ENCODE assay signal across 9 cellular contexts in the genomic region with DNA sequence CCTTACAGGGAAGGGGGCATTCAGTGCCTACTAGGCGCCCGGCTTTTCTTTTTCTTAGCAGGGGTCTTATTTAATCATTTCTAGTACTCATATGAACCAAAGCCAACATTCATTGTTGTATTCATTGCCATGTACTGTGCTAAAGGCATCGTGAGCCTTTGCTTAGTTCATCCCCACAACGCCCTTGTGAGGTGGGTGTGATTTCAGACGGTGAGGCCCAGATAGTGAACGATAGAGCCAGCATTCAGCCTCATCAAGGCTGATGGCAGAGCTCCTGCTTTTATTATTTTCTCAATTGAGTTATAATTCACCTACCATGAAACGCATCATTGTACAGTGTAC. TPM values are rescaled to one million over a fixed set of nuclear protein-coding genes. Genes with fewer than 3 reads are reported as not detected.
DNase-seq lines count a peak whose midpoint lies in the region; ATAC-seq and TF ChIP-seq lines count a peak whose summit lies in the region.
"Had no signal": no experiment of that assay in that cellular context is flagged by ENCODE, and none has a peak within 500 bp of the region (broad histone marks: within the 10 kb centered on the region; RNA-seq: fewer than 3 reads in every experiment).

No MANE protein-coding gene starts in this region.

- H3K9me3 Mint-ChIP-seq in activated naive CD8-positive, alpha-beta T cell treated with anti-CD3 and anti-CD28 coated beads for 36 hours, result no peaks in the 10 kb centered on the region

- peak overlapping the region; percentile 57 for H3K27ac ChIP-seq in ACC112 (ENCODE audit: low read depth, low read length)
- peak overlapping the region; percentile 72 for H3K27ac ChIP-seq in lower lobe of right lung

- peak overlapping the region; percentile 67 for H3K4me3 Mint-ChIP-seq in activated naive CD8-positive, alpha-beta T cell treated with anti-CD3 and anti-CD28 coated beads for 36 hours

- H3K79me2 ChIP-seq in ACC112 (ENCODE audit: control insufficient read depth, insufficient read depth, low read length, unreplicated experiment), result peaks cover 92% of the 10 kb centered on the region

- H3K27me3 ChIP-seq in ACC112 (ENCODE audit: insufficient read depth, low read length) (no peaks in the 10 kb centered on the region), lower lobe of right lung (ENCODE audit: low read depth) (no peaks in the 10 kb centered on the region)

- peaks cover 47% of the 10 kb centered on the region for H3K4me1 ChIP-seq in ACC112 (ENCODE audit: control insufficient read depth, insufficient read depth, low read length, unreplicated experiment)
- peaks cover 75% of the 10 kb centered on the region for H3K4me1 ChIP-seq in lower lobe of right lung

- H3K4me3 ChIP-seq in ACC112 (ENCODE audit: low read depth, low read length) (peak overlapping the region; percentile 3; the same call in 1 of the 2 replicates), lower lobe of right lung (peak overlapping the region; percentile 36)

- no peaks in the 10 kb centered on the region for H3K9me3 ChIP-seq in lower lobe of right lung

- H3K4me1 Mint-ChIP-seq in activated naive CD8-positive, alpha-beta T cell treated with anti-CD3 and anti-CD28 coated beads for 36 hours, result peaks cover 62% of the 10 kb centered on the region

- DNase-seq in activated naive CD8-positive, alpha-beta T cell treated with anti-CD3 and anti-CD28 coated beads for 36 hours, result no peak
- DNase-seq in lower lobe of right lung (no peak), G401 (ENCODE audit: low spot score) (no peak), NCI-H345 (lab: John Stamatoyannopoulos, UW) (no peak), globus pallidus (ENCODE audit: low spot score) (no peak)
- DNase-seq: cortex of kidney had no signal

- H3K27me3 Mint-ChIP-seq in activated naive CD8-positive, alpha-beta T cell treated with anti-CD3 and anti-CD28 coated beads for 36 hours, result no peaks in the 10 kb centered on the region

- peaks cover 5% of the 10 kb centered on the region; the same call in 1 of the 2 replicates for H3K36me3 ChIP-seq in ACC112 (ENCODE audit: insufficient read depth, low read length)
- H3K36me3 ChIP-seq in lower lobe of right lung, result peaks cover 5% of the 10 kb centered on the region

- peak; percentile 12 for ATAC-seq in GM21367 (IDR thresholded peaks at IDR 0.05; ENCODE audit: unreplicated experiment)
- ATAC-seq in lower lobe of right lung, result no peak
- ATAC-seq in HG02870 (IDR thresholded peaks at IDR 0.05; ENCODE audit: unreplicated experiment), result no peak

- peak overlapping the region; percentile 85 for H3K27ac Mint-ChIP-seq in activated naive CD8-positive, alpha-beta T cell treated with anti-CD3 and anti-CD28 coated beads for 36 hours

- peaks cover 28% of the 10 kb centered on the region for H3K36me3 Mint-ChIP-seq in activated naive CD8-positive, alpha-beta T cell treated with anti-CD3 and anti-CD28 coated beads for 36 hours

- H2AFZ ChIP-seq in ACC112 (ENCODE audit: low read length, unreplicated experiment), result peak overlapping the region; percentile 28

- in situ Hi-C loops in G401 (cut with HindIII; ENCODE audit: low sequenced_read_pairs), result no loop called here

- intact Hi-C loops in lower lobe of right lung (cut with DNase I), result no loop called here

- TF ChIP-seq CTCF in lower lobe of right lung (IDR thresholded peaks at IDR 0.05), result no peak

RNA-seq across cellular contexts. Expression of a gene that starts 50.0 kb away (rescaled TPM):
- 100 to 1,000 TPM; 236 to 244 TPM for total RNA-seq in activated naive CD8-positive, alpha-beta T cell treated with anti-CD3 and anti-CD28 coated beads for 36 hours
- total RNA-seq in lower lobe of right lung, result 85.1 TPM
- 47.4 and 52.3 TPM in 2 replicates for total RNA-seq in G401 (2014; rRNA removed; shearing (Covaris generic))
